In the genomic region with DNA sequence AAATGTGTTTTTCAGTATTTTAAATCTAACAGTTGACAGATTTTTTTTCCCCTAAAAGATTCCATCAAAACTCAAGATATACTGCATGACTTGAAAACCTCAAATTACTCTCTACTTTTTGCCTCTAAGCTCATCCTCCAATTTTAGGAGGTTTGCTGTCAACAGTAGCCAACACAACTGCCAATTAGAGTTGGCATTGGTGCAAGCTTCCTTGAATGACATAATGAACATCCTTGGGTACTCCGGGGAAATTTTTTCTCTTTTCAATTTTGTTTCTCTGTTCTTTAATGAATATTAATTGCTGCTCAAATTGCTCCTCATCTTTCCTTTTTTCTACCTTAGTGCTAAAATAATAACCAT, we compare ENCODE assay signal across 18 cellular contexts. TPM values are rescaled to one million over a fixed set of nuclear protein-coding genes. Genes with fewer than 3 reads are reported as not detected.
A peak's percentile ranks its signal among the peaks of the same experiment; 100 is the strongest.
DNase-seq lines count a peak whose midpoint lies in the region; ATAC-seq and TF ChIP-seq lines count a peak whose summit lies in the region.
"Had no signal": no experiment of that assay in that cellular context is flagged by ENCODE, and none has a peak within 500 bp of the region (broad histone marks: within the 10 kb centered on the region; RNA-seq: fewer than 3 reads in every experiment).

No MANE protein-coding gene starts in this region.

- no peak overlapping the region for H3K4me3 ChIP-seq in LNCaP clone FGC (ENCODE audit: low read depth, low read length)
- H3K4me3 ChIP-seq: heart left ventricle, psoas muscle, upper lobe of left lung had no signal

- TF ChIP-seq CTCF in LNCaP clone FGC (IDR thresholded peaks at IDR 0.05; ENCODE audit: control insufficient read depth, extremely low read depth, insufficient read depth) (no peak), WTC11 (IDR thresholded peaks at IDR 0.05) (no peak)

- CTCF ChIA-PET in WTC11 (lab: Charles Lee), result interaction anchor here (1.4 to 3.5 kb wide), 2 partner anchors 12 to 34 kb away, joined by 9 to 14 read pairs; partner anchors contain the start of gene SLC22A23

- ATAC-seq in WTC11 (no peak), HG03378 (IDR thresholded peaks at IDR 0.05; ENCODE audit: unreplicated experiment) (no peak)

- peak overlapping the region; percentile 36; the same call in 1 of the 2 replicates for H3K4me3 Mint-ChIP-seq in WTC11
- H3K4me3 Mint-ChIP-seq: activated CD4-positive, alpha-beta T cell treated with anti-CD3 and anti-CD28 coated beads, Interleukin-2, amount 10 ng/mL, durations not matched to agents 24 days and 14 days; activated naive CD4-positive, alpha-beta T cell treated with anti-CD3 and anti-CD28 coated beads, Interleukin-2, amount 50 U/mL, for 24 hours had no signal

- H3K4me1 Mint-ChIP-seq in WTC11, result peaks cover 94% of the 10 kb centered on the region
- H3K4me1 Mint-ChIP-seq: activated CD4-positive, alpha-beta T cell treated with anti-CD3 and anti-CD28 coated beads, Interleukin-2, amount 10 ng/mL, durations not matched to agents 24 days and 14 days had no signal

- H3K9me3 Mint-ChIP-seq in WTC11, result no peaks in the 10 kb centered on the region
- H3K9me3 Mint-ChIP-seq: activated CD4-positive, alpha-beta T cell treated with anti-CD3 and anti-CD28 coated beads, Interleukin-2, amount 10 ng/mL, durations not matched to agents 24 days and 14 days; activated naive CD4-positive, alpha-beta T cell treated with anti-CD3 and anti-CD28 coated beads, Interleukin-2, amount 50 U/mL, for 24 hours had no signal

- POLR2A ChIA-PET in WTC11 (lab: Charles Lee), result no interaction called here

- no peaks in the 10 kb centered on the region for H3K36me3 Mint-ChIP-seq in WTC11
- H3K36me3 Mint-ChIP-seq: activated naive CD4-positive, alpha-beta T cell treated with anti-CD3 and anti-CD28 coated beads, Interleukin-2, amount 50 U/mL, for 24 hours had no signal

- peak overlapping the region; percentile 95 for H3K27ac Mint-ChIP-seq in WTC11
- H3K27ac Mint-ChIP-seq: activated CD4-positive, alpha-beta T cell treated with anti-CD3 and anti-CD28 coated beads, Interleukin-2, amount 10 ng/mL, durations not matched to agents 24 days and 14 days; activated naive CD4-positive, alpha-beta T cell treated with anti-CD3 and anti-CD28 coated beads, Interleukin-2, amount 50 U/mL, for 24 hours had no signal

- H3K27me3 Mint-ChIP-seq in WTC11 (ENCODE audit: low read depth), result no peaks in the 10 kb centered on the region
- H3K27me3 Mint-ChIP-seq: activated naive CD4-positive, alpha-beta T cell treated with anti-CD3 and anti-CD28 coated beads, Interleukin-2, amount 50 U/mL, for 24 hours had no signal

- DNase-seq in LNCaP clone FGC (ENCODE audit: low read depth) (peak; percentile 59), WTC11 (ENCODE audit: low spot score) (no peak), medulla oblongata (ENCODE audit: extremely low spot score) (peak; percentile 73), superior temporal gyrus (ENCODE audit: extremely low spot score) (peak; percentile 71), SW 1271 (lab: John Stamatoyannopoulos, UW) (no peak), NCI-H510A treated with DMSO at 0.1 percent for 48 hours (lab: John Stamatoyannopoulos, UW) (no peak)
- DNase-seq: activated CD4-positive, alpha-beta T cell treated with anti-CD3 and anti-CD28 coated beads, Interleukin-2, amount 10 ng/mL, durations not matched to agents 24 days and 14 days; heart left ventricle; KG1; kidney glomerular epithelial cell; NCI-H1417 treated with DMSO at 0.1 percent for 48 hours; NCI-H524; psoas muscle; stimulated activated CD4-positive, alpha-beta T cell treated with anti-CD3 and anti-CD28 coated beads, Interleukin-12 subunit alpha, Interleukin-12 subunit beta, amount 100 ng/mL, for 4 hours; stimulated activated naive CD4-positive, alpha-beta T cell; upper lobe of left lung had no signal

TF ChIP-seq in WTC11, 78 proteins besides CTCF, POLR2A, EP300 and RAD21:
- TF ChIP-seq PRDM15 (CRISPR knock-in tag; IDR thresholded peaks at IDR 0.05), result no peak

RNA-seq across cellular contexts. Expression of gene SLC22A23, which starts 34.4 kb away (rescaled TPM):
- 33.6 to 38.2 TPM (median 33.8 TPM) in 3 replicates for total RNA-seq in WTC11 (2021)

Comparison
In these comparisons a context has a peak if more than half of its experiments do, and no peak if none do; other contexts are left out.
1. DNase-seq: peak in LNCaP clone FGC (single experiment), medulla oblongata (single experiment) and superior temporal gyrus (single experiment); none in WTC11 (single experiment), SW 1271 (0 of 2) and NCI-H510A treated with DMSO at 0.1 percent for 48 hours (single experiment).